In the genomic region with DNA sequence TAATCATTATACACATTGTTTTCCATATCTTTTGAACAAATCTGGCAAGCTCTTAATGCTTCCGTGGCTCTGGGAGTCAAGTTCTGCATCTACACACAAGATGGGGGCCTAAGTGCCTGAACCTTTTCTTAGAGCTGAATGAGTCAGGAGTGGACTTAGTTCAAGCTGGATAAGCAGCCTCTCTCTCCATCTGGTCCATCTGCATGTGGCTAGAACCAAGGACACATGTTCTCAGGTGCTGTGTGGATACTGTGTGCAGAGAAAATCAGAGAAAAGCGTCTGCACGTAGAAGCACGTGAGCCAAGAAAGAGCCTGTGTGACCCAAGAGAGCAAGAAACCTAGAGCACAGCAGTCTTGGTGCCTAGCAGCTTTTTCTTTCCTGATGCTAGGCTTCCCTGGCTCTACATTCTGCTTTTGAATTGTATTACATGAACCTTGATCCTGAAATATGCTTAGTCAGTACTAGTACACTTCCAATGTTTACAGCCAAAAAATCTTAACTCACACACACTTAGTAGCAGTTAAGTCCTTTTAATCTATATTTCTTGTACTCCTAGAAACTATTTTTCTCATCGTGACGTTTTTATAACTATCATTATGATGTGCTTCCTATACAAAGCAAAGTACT, we compare ENCODE assay signal across 30 cellular contexts.
"Had no signal": no experiment of that assay in that cellular context is flagged by ENCODE, and none has a peak within 500 bp of the region (broad histone marks: within the 10 kb centered on the region; RNA-seq: fewer than 3 reads in every experiment).

No MANE protein-coding gene starts in this region.

- H3K27me3 ChIP-seq: ascending aorta, MG63 had no signal

- H3K36me3 Mint-ChIP-seq: activated CD4-positive, alpha-beta memory T cell treated with anti-CD3 and anti-CD28 coated beads for 36 hours; activated naive CD4-positive, alpha-beta T cell treated with anti-CD3 and anti-CD28 coated beads, Interleukin-2, amount 50 U/mL, for 72 hours; brain had no signal

- H3K4me1 Mint-ChIP-seq: activated B cell treated with CpG ODN at 0.5 μM for 24 hours; activated CD4-positive, alpha-beta T cell treated with anti-CD3 and anti-CD28 coated beads, Interleukin-2, amount 10 ng/mL, durations not matched to agents 7 days and 5 days; activated naive CD8-positive, alpha-beta T cell treated with anti-CD3 and anti-CD28 coated beads, Interleukin-2, amount 50 U/mL, for 24 hours; central memory CD8-positive, alpha-beta T cell had no signal

- H3K27me3 Mint-ChIP-seq: activated B cell treated with CpG ODN at 0.5 μM for 24 hours; activated CD4-positive, alpha-beta memory T cell treated with anti-CD3 and anti-CD28 coated beads for 36 hours; activated CD4-positive, alpha-beta T cell treated with anti-CD3 and anti-CD28 coated beads, Interleukin-2, amount 10 ng/mL, durations not matched to agents 7 days and 5 days; activated naive CD8-positive, alpha-beta T cell treated with anti-CD3 and anti-CD28 coated beads, Interleukin-2, amount 50 U/mL, for 24 hours; central memory CD8-positive, alpha-beta T cell had no signal

- H3K9ac ChIP-seq: KMS-11, SK-N-SH had no signal

- ATAC-seq: activated naive CD4-positive, alpha-beta T cell treated with anti-CD3 and anti-CD28 coated beads, Interleukin-2, amount 50 U/mL, for 72 hours; activated naive CD8-positive, alpha-beta T cell treated with anti-CD3 and anti-CD28 coated beads, Interleukin-2, amount 50 U/mL, for 24 hours; activated T-cell treated with anti-CD3 and anti-CD28 coated beads, Interleukin-2, amount 50 U/mL, for 4 hours; Panc1; Right ventricle myocardium inferior had no signal

- H3K9me3 Mint-ChIP-seq: activated CD4-positive, alpha-beta T cell treated with anti-CD3 and anti-CD28 coated beads, Interleukin-2, amount 10 ng/mL, durations not matched to agents 7 days and 5 days had no signal

- DNase-seq: activated B cell treated with CpG ODN at 0.5 μM for 24 hours; activated CD4-positive, alpha-beta memory T cell treated with anti-CD3 and anti-CD28 coated beads for 36 hours; activated CD4-positive, alpha-beta T cell treated with anti-CD3 and anti-CD28 coated beads, Interleukin-2, amount 10 ng/mL, durations not matched to agents 7 days and 5 days; activated CD8-positive, alpha-beta memory T cell treated with anti-CD3 and anti-CD28 coated beads for 24 hours; activated effector memory CD4-positive, alpha-beta T cell treated with anti-CD3 and anti-CD28 coated beads, Interleukin-2, amount 50 U/mL, for 16 hours; activated naive CD4-positive, alpha-beta T cell treated with Interleukin-2 at 50 U/mL for 16 hours; activated naive CD8-positive, alpha-beta T cell treated with anti-CD3 and anti-CD28 coated beads, Interleukin-2, amount 50 U/mL, for 24 hours; activated T-cell treated with anti-CD3 and anti-CD28 coated beads, Interleukin-2, amount 50 U/mL, for 4 hours; amniotic stem cell; MG63; MV-4-11; NCI-H1092 treated with DMSO at 0.1 percent for 48 hours; NCI-H1417 treated with DMSO at 0.1 percent for 48 hours; NCI-H1694; NCI-H2029 treated with DMSO at 0.1 percent for 48 hours; NCI-H526; NCI-H774; NK-92 treated with Interleukin-12 subunit alpha and Interleukin-12 subunit beta, amount 100 ng/mL, for 24 hours; OCI-M1; RPMI8226; SK-N-SH; T-helper 9 cell had no signal

- H3K4me1 ChIP-seq: ascending aorta had no signal

- H3K4me2 ChIP-seq: KMS-11, SK-N-SH had no signal

- H3K27ac ChIP-seq: ascending aorta, KMS-11 had no signal

- H3K4me3 ChIP-seq: ascending aorta, MG63 had no signal

- H3K36me3 ChIP-seq: ascending aorta, MG63 had no signal

- H3K4me3 Mint-ChIP-seq: activated B cell treated with CpG ODN at 0.5 μM for 24 hours; activated CD4-positive, alpha-beta memory T cell treated with anti-CD3 and anti-CD28 coated beads for 36 hours; activated CD4-positive, alpha-beta T cell treated with anti-CD3 and anti-CD28 coated beads, Interleukin-2, amount 10 ng/mL, durations not matched to agents 7 days and 5 days; activated naive CD8-positive, alpha-beta T cell treated with anti-CD3 and anti-CD28 coated beads, Interleukin-2, amount 50 U/mL, for 24 hours; activated T-cell treated with anti-CD3 and anti-CD28 coated beads, Interleukin-2, amount 50 U/mL, for 4 hours; brain; central memory CD8-positive, alpha-beta T cell; T-helper 1 cell treated with Interleukin-12 subunit alpha and Interleukin-12 subunit beta and Interleukin-4 antibody, amounts not matched to agents 30 μg/mL and 1 μg/mL, for 36 hours had no signal

- H3K9me3 ChIP-seq: ascending aorta, SK-N-SH had no signal

- H3K9me2 ChIP-seq: SK-N-SH had no signal

- H3K27ac Mint-ChIP-seq: activated B cell treated with CpG ODN at 0.5 μM for 24 hours; activated CD4-positive, alpha-beta memory T cell treated with anti-CD3 and anti-CD28 coated beads for 36 hours; activated CD4-positive, alpha-beta T cell treated with anti-CD3 and anti-CD28 coated beads, Interleukin-2, amount 10 ng/mL, durations not matched to agents 7 days and 5 days; activated naive CD4-positive, alpha-beta T cell treated with anti-CD3 and anti-CD28 coated beads, Interleukin-2, amount 50 U/mL, for 72 hours; activated naive CD8-positive, alpha-beta T cell treated with anti-CD3 and anti-CD28 coated beads, Interleukin-2, amount 50 U/mL, for 24 hours; brain; T-helper 1 cell treated with Interleukin-12 subunit alpha and Interleukin-12 subunit beta and Interleukin-4 antibody, amounts not matched to agents 30 μg/mL and 1 μg/mL, for 36 hours had no signal
